16 cellular contexts compared by ENCODE assay signal in genomic region chr6:138856654-138857053, GRCh38.
"Had no signal": no experiment of that assay in that cellular context is flagged by ENCODE, and none has a peak within 500 bp of the region (broad histone marks: within the 10 kb centered on the region; RNA-seq: fewer than 3 reads in every experiment).

No MANE protein-coding gene starts in this region.

- DNase-seq: activated naive CD4-positive, alpha-beta T cell; adrenal gland; cerebellar nuclear complex; cortex of kidney; heart right ventricle; left lung; midbrain; retina; stimulated activated naive CD4-positive, alpha-beta T cell treated with Interleukin-2 at 50 U/mL for 16 hours; T1000; trophoblast cell had no signal

- H3K27ac ChIP-seq: adrenal gland, breast epithelium, heart right ventricle, left lung, suprapubic skin, vagina had no signal

- H3K27me3 ChIP-seq: adrenal gland, breast epithelium, heart right ventricle, left lung, suprapubic skin, vagina had no signal

- H3K4me3 ChIP-seq: adrenal gland, breast epithelium, heart right ventricle, left lung, suprapubic skin, vagina had no signal

- H3K4me1 ChIP-seq: adrenal gland, breast epithelium, heart right ventricle, left lung, suprapubic skin, vagina had no signal

- H3K36me3 ChIP-seq: adrenal gland, breast epithelium, heart right ventricle, left lung, suprapubic skin, vagina had no signal

- ATAC-seq: heart right ventricle, left lung had no signal

- H3K9me3 ChIP-seq: adrenal gland, breast epithelium, heart right ventricle, left lung, suprapubic skin, vagina had no signal

- FAIRE-seq: astrocyte, endometrium had no signal
